In the genomic region with DNA sequence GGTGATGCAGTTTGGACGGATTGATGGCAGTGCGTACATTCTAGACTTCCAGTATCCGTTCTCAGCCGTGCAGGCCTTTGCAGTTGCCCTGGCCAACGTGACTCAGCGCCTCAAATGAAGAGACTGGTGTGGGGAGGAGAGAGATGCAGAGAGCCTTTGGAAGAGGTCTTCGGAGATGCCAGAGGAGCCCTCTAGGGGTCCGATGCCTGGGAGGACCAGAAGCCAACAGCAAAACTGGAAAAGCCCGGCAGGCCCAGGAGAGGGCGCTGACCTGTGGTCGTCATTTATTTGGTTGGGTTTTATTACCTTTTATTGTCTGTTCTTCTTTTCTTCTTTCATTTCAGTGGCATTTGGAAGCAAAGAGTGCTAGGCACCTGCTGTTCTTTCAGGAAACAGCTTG, we compare ENCODE assay signal across 2 cellular contexts.
TF ChIP-seq lines count a peak whose summit lies in the region.

No MANE protein-coding gene starts in this region.

TF ChIP-seq in HEK293, 187 proteins besides CTCF, POLR2A, EP300 and RAD21 (continued from another document):
- TF ChIP-seq KLF8 (tag by site-specific recombination; IDR thresholded peaks at IDR 0.05) (no peak), GLIS1 (tag by site-specific recombination; IDR thresholded peaks at IDR 0.05) (no peak)

TF ChIP-seq in SK-N-SH treated with all-trans-retinoic acid at 6 μM for 48 hours, 23 proteins besides CTCF, POLR2A, EP300 and RAD21 (continued from another document):
- TF ChIP-seq, protein P1, sequence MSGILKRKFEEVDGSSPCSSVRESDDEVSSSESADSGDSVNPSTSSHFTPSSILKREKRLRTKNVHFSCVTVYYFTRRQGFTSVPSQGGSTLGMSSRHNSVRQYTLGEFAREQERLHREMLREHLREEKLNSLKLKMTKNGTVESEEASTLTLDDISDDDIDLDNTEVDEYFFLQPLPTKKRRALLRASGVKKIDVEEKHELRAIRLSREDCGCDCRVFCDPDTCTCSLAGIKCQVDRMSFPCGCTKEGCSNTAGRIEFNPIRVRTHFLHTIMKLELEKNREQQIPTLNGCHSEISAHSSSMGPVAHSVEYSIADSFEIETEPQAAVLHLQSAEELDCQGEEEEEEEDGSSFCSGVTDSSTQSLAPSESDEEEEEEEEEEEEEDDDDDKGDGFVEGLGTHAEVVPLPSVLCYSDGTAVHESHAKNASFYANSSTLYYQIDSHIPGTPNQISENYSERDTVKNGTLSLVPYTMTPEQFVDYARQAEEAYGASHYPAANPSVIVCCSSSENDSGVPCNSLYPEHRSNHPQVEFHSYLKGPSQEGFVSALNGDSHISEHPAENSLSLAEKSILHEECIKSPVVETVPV (CRISPR knock-in tag; IDR thresholded peaks at IDR 0.05), result no peak
- TF ChIP-seq GLIS3 (CRISPR knock-in tag; IDR thresholded peaks at IDR 0.05) (no peak), ARNTL (CRISPR knock-in tag; IDR thresholded peaks at IDR 0.05; ENCODE audit: borderline replicate concordance, low read depth) (no peak), ZFP30 (CRISPR knock-in tag; IDR thresholded peaks at IDR 0.05) (no peak), CSDC2 (CRISPR knock-in tag; IDR thresholded peaks at IDR 0.05) (no peak), ESRRG (CRISPR knock-in tag; IDR thresholded peaks at IDR 0.05) (no peak)
